Comparison of ENCODE assay signal across 8 cellular contexts in the genomic region with DNA sequence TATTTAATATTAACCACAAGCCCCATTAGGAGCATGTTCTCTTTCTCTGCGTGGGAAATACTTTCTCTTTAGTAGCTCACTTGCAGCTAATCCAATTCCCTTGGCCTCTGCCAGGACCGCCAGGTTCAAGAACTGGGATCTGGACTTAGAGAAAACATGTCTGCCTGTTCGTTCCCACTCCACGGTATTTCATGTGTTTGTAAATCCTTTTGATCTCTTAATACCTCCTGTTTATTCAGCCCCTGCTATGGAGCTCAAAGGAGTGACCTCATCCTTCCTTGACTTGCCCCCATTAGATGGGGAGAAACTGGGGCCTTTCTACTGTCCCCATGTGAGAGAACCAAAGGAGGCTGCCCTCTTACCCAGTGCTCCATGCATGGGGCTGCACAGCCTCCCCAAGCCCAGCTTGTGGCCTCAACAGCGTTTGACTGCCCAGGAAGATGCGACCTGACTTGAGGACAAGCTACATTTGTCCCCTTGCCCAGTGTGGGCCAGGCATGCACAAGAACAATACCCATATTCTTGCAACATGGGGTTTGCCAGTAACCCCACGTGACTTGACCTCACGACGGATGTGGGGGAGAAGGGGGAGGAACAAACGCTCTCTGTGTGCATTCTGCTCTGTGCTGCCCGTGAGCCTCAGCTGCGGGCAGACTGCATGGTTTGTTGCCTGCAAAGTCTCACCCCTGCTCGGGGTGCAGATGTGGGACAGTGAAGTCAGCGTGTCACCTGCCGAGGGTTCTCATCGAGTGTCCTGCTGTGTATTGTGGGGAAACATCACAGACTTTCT. TPM values are rescaled to one million over a fixed set of nuclear protein-coding genes. Genes with fewer than 3 reads are reported as not detected.
DNase-seq lines count a peak whose midpoint lies in the region; ATAC-seq and TF ChIP-seq lines count a peak whose summit lies in the region.

No MANE protein-coding gene starts in this region.

- 54% methylated on average over 16 of the region's 16 CpGs for WGBS in smooth muscle cell (ENCODE audit: low lambda C conversion rate)

- no peaks in the 10 kb centered on the region for H3K36me3 ChIP-seq in smooth muscle cell (ENCODE audit: low read depth)

- peak overlapping the region; percentile 73 for H3K4me2 ChIP-seq in smooth muscle cell

- no peaks in the 10 kb centered on the region for H3K36me3 Mint-ChIP-seq in activated naive CD4-positive, alpha-beta T cell treated with anti-CD3 and anti-CD28 coated beads, Interleukin-2, amount 50 U/mL, for 72 hours

- H3K27ac Mint-ChIP-seq in activated naive CD4-positive, alpha-beta T cell treated with anti-CD3 and anti-CD28 coated beads, Interleukin-2, amount 50 U/mL, for 72 hours, result peak overlapping the region; percentile 83 to 97

- H3K4me3 ChIP-seq in smooth muscle cell, result peak overlapping the region; percentile 11

- peaks cover 39% of the 10 kb centered on the region for H3K4me1 ChIP-seq in smooth muscle cell (ENCODE audit: low read depth)

- no peak for TF ChIP-seq CTCF in smooth muscle cell (IDR thresholded peaks at IDR 0.05; ENCODE audit: borderline replicate concordance, insufficient read depth, poor library complexity, severe bottlenecking)

- H3K9me3 ChIP-seq in smooth muscle cell (replicated peaks; ENCODE audit: low read depth), result no peaks in the 10 kb centered on the region

- intact Hi-C loops in left cardiac atrium (cut with DNase I), result loop anchor here in 1 of 2 donors (5.0 kb wide), 1 partner anchor 47 kb away; no protein-coding TSS in a partner anchor

- H3F3A ChIP-seq in smooth muscle cell (ENCODE audit: low read depth), result peaks cover 25% of the 10 kb centered on the region

- H2AFZ ChIP-seq in smooth muscle cell (ENCODE audit: low read depth), result no peak overlapping the region

- peak overlapping the region; percentile 80 for H3K9ac ChIP-seq in smooth muscle cell (ENCODE audit: low read depth)

- peak; percentile 74 for DNase-seq in CD1c-positive myeloid dendritic cell (ENCODE audit: extremely low spot score)
- peak; percentile 10 for DNase-seq in SKM-1 (lab: John Stamatoyannopoulos, UW; ENCODE audit: unreplicated experiment)
- DNase-seq in activated naive CD4-positive, alpha-beta T cell treated with anti-CD3 and anti-CD28 coated beads, Interleukin-2, amount 50 U/mL, for 72 hours (ENCODE audit: low spot score in 2 of 2), result peak; percentile 51 to 68
- DNase-seq in left cardiac atrium, result peak; percentile 65
- DNase-seq in smooth muscle cell (lab: John Stamatoyannopoulos, UW; ENCODE audit: unreplicated experiment), result no peak
- DNase-seq in NCI-H2029 treated with DMSO at 0.1 percent for 48 hours (lab: John Stamatoyannopoulos, UW), result no peak

- H3K27me3 ChIP-seq in smooth muscle cell (ENCODE audit: low read depth), result no peaks in the 10 kb centered on the region

- H3K79me2 ChIP-seq in smooth muscle cell (ENCODE audit: low read depth), result peaks cover 15% of the 10 kb centered on the region

- ATAC-seq in HG02678 (IDR thresholded peaks at IDR 0.05; ENCODE audit: unreplicated experiment), result peak; percentile 71
- ATAC-seq in activated naive CD4-positive, alpha-beta T cell treated with anti-CD3 and anti-CD28 coated beads, Interleukin-2, amount 50 U/mL, for 72 hours, result peak; percentile 85 to 92
- ATAC-seq in left cardiac atrium, result peak; percentile 14 to 29
- no peak for ATAC-seq in GM21576 (IDR thresholded peaks at IDR 0.05; ENCODE audit: unreplicated experiment)

- no peaks in the 10 kb centered on the region for H4K20me1 ChIP-seq in smooth muscle cell (ENCODE audit: low read depth)

- H3K9me3 Mint-ChIP-seq in activated naive CD4-positive, alpha-beta T cell treated with anti-CD3 and anti-CD28 coated beads, Interleukin-2, amount 50 U/mL, for 72 hours, result no peaks in the 10 kb centered on the region

- peak overlapping the region; percentile 96 for H3K27ac ChIP-seq in smooth muscle cell (ENCODE audit: low read depth)

RNA-seq across cellular contexts. Expression of a gene that starts 30.3 kb away (rescaled TPM):
- total RNA-seq in activated naive CD4-positive, alpha-beta T cell treated with anti-CD3 and anti-CD28 coated beads, Interleukin-2, amount 50 U/mL, for 72 hours, result 10 to 100 TPM in 1 of 2 donors, 1 to 10 TPM in 1; 3.4 to 27.0 TPM
- total RNA-seq in left cardiac atrium (100 to 1,000 TPM in 1 of 2 donors, 10 to 100 TPM in 1; 55.1 to 167 TPM), smooth muscle cell (153 and 207 TPM in 2 replicates)
- 144 and 236 TPM in 2 replicates for polyA plus RNA-seq in smooth muscle cell

Comparison
In these comparisons a context has a peak if more than half of its experiments do, and no peak if none do; other contexts are left out.
1. DNase-seq: peak in CD1c-positive myeloid dendritic cell (single experiment), SKM-1 (single experiment), activated naive CD4-positive, alpha-beta T cell treated with anti-CD3 and anti-CD28 coated beads, Interleukin-2, amount 50 U/mL, for 72 hours (2 of 2) and left cardiac atrium (single experiment); none in smooth muscle cell (single experiment) and NCI-H2029 treated with DMSO at 0.1 percent for 48 hours (single experiment).